In genomic region chr5:65624025-65624569, GRCh38 we compare ENCODE assay signal across 8 cellular contexts. TPM values are rescaled to one million over a fixed set of nuclear protein-coding genes. Genes with fewer than 3 reads are reported as not detected.
DNase-seq lines count a peak whose midpoint lies in the region; ATAC-seq, FAIRE-seq and TF ChIP-seq lines count a peak whose summit lies in the region.

TSS of gene TRIM23 (minus strand) at chr5:65624333. CDS start at chr5:65624274, 59 bp downstream.

- BruUV-seq in Caco-2 (replicated peaks; lab: Mats Ljungman, UMichigan): no TSS peak

- H3K4me1 Mint-ChIP-seq in Caco-2 (ENCODE audit: low read depth, unreplicated experiment) (peaks cover 6% of the 10 kb centered on the region), endodermal cell (peaks cover 17% of the 10 kb centered on the region), mesothelial cell of epicardium (peaks cover 31% of the 10 kb centered on the region)

- POLR2A ChIA-PET in Caco-2 (lab: Charles Lee): interaction anchor here (0.5 to 1.0 kb wide), 3 partner anchors 12 to 520 kb away, joined by 3 to 6 read pairs (median 4); no protein-coding TSS in a partner anchor

- no peaks in the 10 kb centered on the region for H3K27me3 ChIP-seq in Caco-2 (replicated peaks; ENCODE audit: control insufficient read depth, insufficient read depth, low read length)
- H3K27me3 ChIP-seq in endodermal cell (ENCODE audit: control insufficient read depth, insufficient read depth, low read length, poor library complexity, severe bottlenecking): no peaks in the 10 kb centered on the region

- peak; percentile 93 for ATAC-seq in GM21381 (IDR thresholded peaks at IDR 0.05; ENCODE audit: unreplicated experiment)

- peak; percentile 92 for DNase-seq in Caco-2
- DNase-seq in HTR-8/SVneo (ENCODE audit: insufficient read length, low spot score): peak; percentile 93
- peak; percentile 93 for DNase-seq in NOMO-1 treated with DMSO at 0.1 percent for 48 hours (lab: John Stamatoyannopoulos, UW; ENCODE audit: unreplicated experiment)
- DNase-seq in activated CD8-positive, alpha-beta memory T cell treated with anti-CD3 and anti-CD28 coated beads for 48 hours (ENCODE audit: low read depth in 2 of 3, low spot score in 2 of 3): peak; percentile 57 to 78 (median 74)
- peak; percentile 96 for DNase-seq in endodermal cell
- peak; percentile 81 to 88 for DNase-seq in mesothelial cell of epicardium (ENCODE audit: low spot score in 2 of 2, unreplicated experiment in 2 of 2)
- DNase-seq in stimulated activated CD8-positive, alpha-beta memory T cell treated with anti-CD3 and anti-CD28 coated beads, Interleukin-15, amount 100 ng/mL, for 4 hours (ENCODE audit: low read depth in 2 of 2): peak; percentile 83 to 85

- TF ChIP-seq CTCF in Caco-2 (IDR thresholded peaks at IDR 0.05; ENCODE audit: insufficient read depth in 1 of 2, low read depth in 1 of 2, low read length in 1 of 2, severe bottlenecking in 1 of 2, unreplicated experiment in 1 of 2) (peak in 1 of 2 experiments; percentile 9), endodermal cell (conservative IDR thresholded peaks at IDR 0.05) (peak; percentile 61), mesothelial cell of epicardium (IDR thresholded peaks at IDR 0.05; ENCODE audit: unreplicated experiment) (no peak)

- H3K27ac Mint-ChIP-seq in Caco-2 (ENCODE audit: unreplicated experiment): peak within 1 kb of the TSS; percentile 96
- peak within 1 kb of the TSS; percentile 98 for H3K27ac Mint-ChIP-seq in endodermal cell
- H3K27ac Mint-ChIP-seq in mesothelial cell of epicardium: peak within 1 kb of the TSS; percentile 99

- FAIRE-seq in HTR-8/SVneo (lab: Jason Lieb, UNC): peak; percentile 9

- intact Hi-C loops in Caco-2 (cut with micrococcal nuclease; ENCODE audit: unreplicated experiment): loop anchor here (1.0 to 5.0 kb wide), 4 partner anchors 13 to 98 kb away; partner anchors contain the start of genes CENPK, NLN, PPWD1 and SGTB

- peak within 1 kb of the TSS; percentile 87 for H3K9ac ChIP-seq in endodermal cell (ENCODE audit: extremely low read depth, low read length, poor library complexity, severe bottlenecking)

- H3K4me1 ChIP-seq in Caco-2 (peaks cover 5% of the 10 kb centered on the region; the same call in 1 of the 2 replicates), endodermal cell (ENCODE audit: control insufficient read depth, insufficient read depth, low read length) (peaks cover 10% of the 10 kb centered on the region)

- H3K9me3 ChIP-seq in Caco-2: no peaks in the 10 kb centered on the region
- H3K9me3 ChIP-seq in endodermal cell (ENCODE audit: control insufficient read depth, low read length): no peaks in the 10 kb centered on the region

- no peaks in the 10 kb centered on the region for H3K36me3 ChIP-seq in Caco-2 (ENCODE audit: control insufficient read depth, insufficient read depth, low read length)
- H3K36me3 ChIP-seq in endodermal cell (ENCODE audit: control insufficient read depth, insufficient read depth, low read length): no peaks in the 10 kb centered on the region

- peak within 1 kb of the TSS; percentile 100 for H3K4me3 Mint-ChIP-seq in Caco-2 (ENCODE audit: unreplicated experiment)
- peak within 1 kb of the TSS; percentile 90 for H3K4me3 Mint-ChIP-seq in endodermal cell
- peak within 1 kb of the TSS; percentile 94 for H3K4me3 Mint-ChIP-seq in mesothelial cell of epicardium

- peak within 1 kb of the TSS; percentile 54 for H3K4me3 ChIP-seq in Caco-2 (ENCODE audit: low read depth, low read length)
- peak within 1 kb of the TSS; percentile 96 for H3K4me3 ChIP-seq in endodermal cell (ENCODE audit: low read length)

- peak within 1 kb of the TSS; percentile 44 for H3K27ac ChIP-seq in endodermal cell (ENCODE audit: low read depth, low read length)

- WGBS in endodermal cell (ENCODE audit: insufficient coverage in 1 of 2, insufficient read length in 1 of 2), 2 experiments: 0% methylated on average over 11 to 32 of the region's 32 CpGs

- H3K36me3 Mint-ChIP-seq in Caco-2 (ENCODE audit: insufficient read depth, unreplicated experiment): peaks cover 8% of the 10 kb centered on the region
- H3K36me3 Mint-ChIP-seq in endodermal cell (ENCODE audit: low read depth): peaks cover 6% of the 10 kb centered on the region
- no peaks in the 10 kb centered on the region for H3K36me3 Mint-ChIP-seq in mesothelial cell of epicardium

- CTCF ChIA-PET in Caco-2 (lab: Charles Lee): interaction anchor here (0.9 kb wide), 1 partner anchor 13 kb away, joined by 3 read pairs; no protein-coding TSS in a partner anchor

- H3K27me3 Mint-ChIP-seq in Caco-2 (ENCODE audit: insufficient read depth, unreplicated experiment) (no peaks in the 10 kb centered on the region), endodermal cell (ENCODE audit: insufficient read depth) (no peaks in the 10 kb centered on the region), mesothelial cell of epicardium (ENCODE audit: low read depth) (no peaks in the 10 kb centered on the region)

- H3K9me3 Mint-ChIP-seq in Caco-2 (ENCODE audit: unreplicated experiment) (no peaks in the 10 kb centered on the region), endodermal cell (no peaks in the 10 kb centered on the region), mesothelial cell of epicardium (no peaks in the 10 kb centered on the region)

RNA-seq across cellular contexts. Expression of gene TRIM23, which starts in this region (rescaled TPM):
- total RNA-seq in Caco-2 (2022) (11.0 and 12.0 TPM in 2 replicates), endodermal cell (10 to 100 TPM; 13.5 to 17.5 TPM), mesothelial cell of epicardium (18.1 to 20.4 TPM (median 18.9 TPM) in 3 replicates)
- polyA plus RNA-seq in endodermal cell (2013, experiment 1 of 2): 15.5 TPM
- 11.1 TPM for polyA plus RNA-seq in endodermal cell (2013, experiment 2 of 2)

Comparison
In these comparisons a context has a peak if more than half of its experiments do, and no peak if none do; other contexts are left out.
1. Peak in every context shown above with its lines: DNase-seq, ATAC-seq, H3K4me3 ChIP-seq and H3K27ac ChIP-seq.